ENCODE assay signal across 20 cellular contexts in genomic region chr6:118625833-118626232, GRCh38.
"Had no signal": no experiment of that assay in that cellular context is flagged by ENCODE, and none has a peak within 500 bp of the region (broad histone marks: within the 10 kb centered on the region; RNA-seq: fewer than 3 reads in every experiment).

No MANE protein-coding gene starts in this region.

- ATAC-seq: Panc1, PC-3 had no signal

- H3K4me2 ChIP-seq: KMS-11, SK-N-SH had no signal

- H3K9ac ChIP-seq: KMS-11, SK-N-SH had no signal

- DNase-seq: Kasumi-1, MM.1S, NCI-H1092 treated with DMSO at 0.1 percent for 48 hours, NCI-H1436, NCI-H187, NCI-H2029, NCI-H2081 treated with DMSO at 0.1 percent for 48 hours, NCI-H2171, NCI-H226, NCI-H446, NCI-H510A, NCI-H524 treated with DMSO at 0.1 percent for 48 hours, NCI-H69, NCI-H774, PC-3, SHP77, SK-N-SH had no signal

- H3K27ac ChIP-seq: KMS-11, RWPE1 had no signal

- H3K9me3 ChIP-seq: SK-N-SH had no signal
